8 cellular contexts compared by ENCODE assay signal in the genomic region with DNA sequence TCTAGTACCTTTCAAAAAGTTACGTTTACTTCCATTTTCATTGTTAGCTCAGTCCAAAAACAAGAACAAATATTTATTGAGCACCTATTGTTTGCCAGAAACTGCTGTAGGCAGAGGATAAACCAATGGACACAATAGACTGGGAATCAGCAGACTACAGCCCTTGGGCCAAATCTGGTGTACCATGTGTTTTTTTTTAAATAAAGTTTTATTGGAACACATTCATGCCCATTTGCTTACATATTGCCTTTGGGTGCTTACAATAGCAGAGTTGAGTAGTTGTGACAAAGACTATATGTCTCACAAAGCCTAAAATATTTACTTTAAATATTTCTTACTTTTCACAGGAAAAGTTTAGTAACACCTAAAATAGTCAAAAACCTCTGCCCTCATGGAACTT.
"Had no signal": no experiment of that assay in that cellular context is flagged by ENCODE, and none has a peak within 500 bp of the region (broad histone marks: within the 10 kb centered on the region; RNA-seq: fewer than 3 reads in every experiment).

No MANE protein-coding gene starts in this region.

- DNase-seq: IMR-90, KBM-7, KG1 had no signal

- H3K4me1 Mint-ChIP-seq: IgD-negative memory B cell had no signal

- H3K4me3 Mint-ChIP-seq: IgD-negative memory B cell had no signal

- ATAC-seq: HepG2 had no signal

- H3K27me3 Mint-ChIP-seq: IgD-negative memory B cell had no signal

- H3K9ac ChIP-seq: KMS-11 had no signal

- FAIRE-seq: HepG2, HTR-8/SVneo had no signal

- H3K4me2 ChIP-seq: KMS-11 had no signal

- H3K27ac ChIP-seq: HL-60, KMS-11 had no signal
